ENCODE assay signal across 16 cellular contexts in the genomic region with DNA sequence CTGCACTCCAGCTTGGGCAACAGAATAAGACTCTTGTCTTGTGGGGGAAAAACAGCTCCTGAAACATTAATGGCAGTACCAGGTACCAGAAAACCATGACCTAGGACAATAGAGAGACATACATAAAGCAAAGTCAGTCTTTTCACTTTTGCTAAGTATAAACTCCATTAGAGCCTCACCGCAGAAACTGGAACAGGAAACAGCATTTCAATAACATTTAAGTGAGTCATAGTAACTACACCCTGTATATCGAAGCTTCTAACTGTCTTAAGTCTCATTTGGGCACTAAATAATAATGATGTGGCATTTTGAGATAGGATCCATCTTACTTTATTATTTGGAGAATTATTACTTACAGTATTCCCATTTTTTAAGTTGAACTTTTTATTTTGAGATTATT.
DNase-seq lines count a peak whose midpoint lies in the region; ATAC-seq and TF ChIP-seq lines count a peak whose summit lies in the region.
"Had no signal": no experiment of that assay in that cellular context is flagged by ENCODE, and none has a peak within 500 bp of the region (broad histone marks: within the 10 kb centered on the region; RNA-seq: fewer than 3 reads in every experiment).

No MANE protein-coding gene starts in this region.

- no peak overlapping the region for H3K27ac Mint-ChIP-seq in nephron progenitor cell
- H3K27ac Mint-ChIP-seq: activated CD8-positive, alpha-beta T cell treated with anti-CD3 and anti-CD28 coated beads for 36 hours; activated T-helper 2 cell treated with anti-CD3 and anti-CD28 coated beads, Interferon-gamma antibody, Interleukin-2, Interleukin-4, amounts not matched to agents 10 μg/mL and 5 μg/mL and 100 μg/mL, durations not matched to agents 14 hours and 24 hours and 36 hours; mesothelial cell of epicardium had no signal

- no peaks in the 10 kb centered on the region for H3K4me1 ChIP-seq in mesenchymal stem cell (ENCODE audit: control insufficient read depth, insufficient read depth, low read depth, low read length)
- no peaks in the 10 kb centered on the region for H3K4me1 ChIP-seq in upper lobe of right lung
- H3K4me1 ChIP-seq: BE2C, spleen had no signal

- WGBS in mesenchymal stem cell: no CpG with 5 or more reads among the region's 2 CpGs

- H2BK120ac ChIP-seq in mesenchymal stem cell (ENCODE audit: low read depth, low read length): no peak overlapping the region

- H4K8ac ChIP-seq in mesenchymal stem cell (ENCODE audit: low read length): no peak overlapping the region

- no peak overlapping the region for H2BK12ac ChIP-seq in mesenchymal stem cell (ENCODE audit: low read length in 2 of 2)

- H3K4me3 ChIP-seq in brain microvascular endothelial cell (ENCODE audit: low read depth, low read length) (no peak overlapping the region), mesenchymal stem cell (ENCODE audit: insufficient read depth in 1 of 2, low read depth in 1 of 2, low read length in 2 of 2) (no peak overlapping the region), upper lobe of right lung (no peak overlapping the region)
- H3K4me3 ChIP-seq: spleen had no signal

- H3K23ac ChIP-seq in mesenchymal stem cell (ENCODE audit: low read length in 2 of 2): no peak overlapping the region

- H3K27me3 ChIP-seq in brain microvascular endothelial cell (replicated peaks) (no peaks in the 10 kb centered on the region), mesenchymal stem cell (ENCODE audit: control insufficient read depth in 1 of 2, insufficient read depth in 1 of 2, low read length in 2 of 2) (no peaks in the 10 kb centered on the region), upper lobe of right lung (no peaks in the 10 kb centered on the region)
- H3K27me3 ChIP-seq: BE2C, spleen had no signal

- no peaks in the 10 kb centered on the region for H3K79me1 ChIP-seq in mesenchymal stem cell (replicated peaks; ENCODE audit: low read length, poor library complexity, severe bottlenecking)

- in situ Hi-C loops in brain microvascular endothelial cell (cut with HindIII; ENCODE audit: low pct_ligation_motif_present, low sequenced_read_pairs): no loop called here

- H2BK15ac ChIP-seq in mesenchymal stem cell (ENCODE audit: low read depth, poor library complexity, severe bottlenecking): no peak overlapping the region

- intact Hi-C loops in upper lobe of right lung (cut with DNase I): no loop called here

- no peak overlapping the region for H3K14ac ChIP-seq in mesenchymal stem cell (ENCODE audit: low read length in 2 of 2)

- H3K9me3 Mint-ChIP-seq in nephron progenitor cell: peaks cover 15% of the 10 kb centered on the region

- H3K9me3 ChIP-seq in mesenchymal stem cell (ENCODE audit: control insufficient read depth, low read length): no peaks in the 10 kb centered on the region
- H3K9me3 ChIP-seq in upper lobe of right lung: no peaks in the 10 kb centered on the region
- H3K9me3 ChIP-seq: BE2C, spleen had no signal

- H2AFZ ChIP-seq in mesenchymal stem cell (ENCODE audit: low read depth, low read length): no peak overlapping the region

- no peaks in the 10 kb centered on the region for H3K36me3 Mint-ChIP-seq in nephron progenitor cell (ENCODE audit: low read depth)
- H3K36me3 Mint-ChIP-seq: mesothelial cell of epicardium had no signal

- H3K36me3 ChIP-seq in brain microvascular endothelial cell (replicated peaks): no peaks in the 10 kb centered on the region
- no peaks in the 10 kb centered on the region for H3K36me3 ChIP-seq in mesenchymal stem cell (ENCODE audit: control insufficient read depth in 1 of 2, insufficient read depth in 2 of 2, low read depth in 1 of 2, low read length in 2 of 2)
- no peaks in the 10 kb centered on the region for H3K36me3 ChIP-seq in upper lobe of right lung
- H3K36me3 ChIP-seq: BE2C, spleen had no signal

- H4K91ac ChIP-seq in mesenchymal stem cell (ENCODE audit: low read length): no peak overlapping the region

- H3K18ac ChIP-seq in mesenchymal stem cell (ENCODE audit: low read depth in 1 of 2, low read length in 2 of 2): no peak overlapping the region

- ATAC-seq in HG03025 (IDR thresholded peaks at IDR 0.05; ENCODE audit: low FRiP score, unreplicated experiment): no peak
- ATAC-seq in upper lobe of right lung: no peak
- ATAC-seq: activated CD8-positive, alpha-beta T cell treated with anti-CD3 and anti-CD28 coated beads for 36 hours had no signal

- H3K27me3 Mint-ChIP-seq in nephron progenitor cell (ENCODE audit: low read depth, poor library complexity): peaks cover 14% of the 10 kb centered on the region

- no peaks in the 10 kb centered on the region for H3K4me1 Mint-ChIP-seq in nephron progenitor cell
- H3K4me1 Mint-ChIP-seq: mesothelial cell of epicardium had no signal

- DNase-seq in CD1c-positive myeloid dendritic cell (ENCODE audit: extremely low spot score) (peak; percentile 39), Kasumi-1 (lab: John Stamatoyannopoulos, UW) (peak; percentile 58 to 63), brain microvascular endothelial cell (peak; percentile 51), mesenchymal stem cell (peak; percentile 84), nephron progenitor cell (no peak), upper lobe of right lung (no peak)
- no peak for DNase-seq in activated effector memory CD4-positive, alpha-beta T cell treated with anti-CD3 and anti-CD28 coated beads, Interleukin-2, amount 50 U/mL, for 16 hours
- DNase-seq: activated CD8-positive, alpha-beta T cell treated with anti-CD3 and anti-CD28 coated beads for 36 hours; anterior cingulate cortex; BE2C; NCI-H1092; nucleus accumbens; spleen had no signal

- peak overlapping the region; percentile 42 for H3K9ac ChIP-seq in mesenchymal stem cell (ENCODE audit: low read length)

- no peak overlapping the region for H2AK5ac ChIP-seq in mesenchymal stem cell (ENCODE audit: low read length, severe bottlenecking)

- H3K4me3 Mint-ChIP-seq in nephron progenitor cell: no peak overlapping the region
- H3K4me3 Mint-ChIP-seq: activated CD8-positive, alpha-beta T cell treated with anti-CD3 and anti-CD28 coated beads for 36 hours; mesothelial cell of epicardium had no signal

- no peak overlapping the region for H3K4me2 ChIP-seq in mesenchymal stem cell (ENCODE audit: low read length, poor library complexity, severe bottlenecking)

- TF ChIP-seq CTCF in brain microvascular endothelial cell (IDR thresholded peaks at IDR 0.05; ENCODE audit: low read depth, low read length, missing control alignments) (no peak), nephron progenitor cell (IDR thresholded peaks at IDR 0.05) (no peak), upper lobe of right lung (IDR thresholded peaks at IDR 0.05) (no peak)

- no peak overlapping the region for H2BK5ac ChIP-seq in mesenchymal stem cell (ENCODE audit: low read depth, low read length, poor library complexity, severe bottlenecking)

- no peak overlapping the region for H3K4ac ChIP-seq in mesenchymal stem cell (ENCODE audit: low read depth in 1 of 2, low read length in 2 of 2)

- H3K27ac ChIP-seq in brain microvascular endothelial cell (peak overlapping the region; percentile 84), mesenchymal stem cell (ENCODE audit: low read length, poor library complexity, severe bottlenecking) (no peak overlapping the region), upper lobe of right lung (no peak overlapping the region)
- H3K27ac ChIP-seq: spleen had no signal

Comparison
In these comparisons a context has a peak if more than half of its experiments do, and no peak if none do; other contexts are left out.
1. DNase-seq: peak in CD1c-positive myeloid dendritic cell (single experiment), Kasumi-1 (2 of 2), brain microvascular endothelial cell (single experiment) and mesenchymal stem cell (single experiment); none in nephron progenitor cell (single experiment), upper lobe of right lung (single experiment) and activated effector memory CD4-positive, alpha-beta T cell treated with anti-CD3 and anti-CD28 coated beads, Interleukin-2, amount 50 U/mL, for 16 hours (single experiment).